ENCODE assay signal across 21 cellular contexts in genomic region chr10:5068274-5069017, GRCh38. TPM values are rescaled to one million over a fixed set of nuclear protein-coding genes. Genes with fewer than 3 reads are reported as not detected.
DNase-seq lines count a peak whose midpoint lies in the region; ATAC-seq, FAIRE-seq and TF ChIP-seq lines count a peak whose summit lies in the region.
"Had no signal": no experiment of that assay in that cellular context is flagged by ENCODE, and none has a peak within 500 bp of the region (broad histone marks: within the 10 kb centered on the region; RNA-seq: fewer than 3 reads in every experiment).

No MANE protein-coding gene starts in this region.

- TF ChIP-seq POLR2A in H1 (IDR thresholded peaks at IDR 0.05; ENCODE audit: control extremely low read depth in 1 of 2, low read depth in 2 of 2, low read length in 2 of 2): no peak

- H3K27me3 Mint-ChIP-seq in WTC11 (ENCODE audit: low read depth): peaks cover 6% of the 10 kb centered on the region
- H3K27me3 Mint-ChIP-seq: CD4-positive, alpha-beta memory T cell; IgD-negative memory B cell had no signal

- no peak overlapping the region for H3K4me2 ChIP-seq in H1 (ENCODE audit: insufficient read depth in 1 of 2, low read depth in 2 of 2, low read length in 2 of 2)
- H3K4me2 ChIP-seq: BLaER1, GM23338 had no signal

- peaks cover 22% of the 10 kb centered on the region for H3K4me1 Mint-ChIP-seq in WTC11
- H3K4me1 Mint-ChIP-seq: CD14-positive monocyte; CD4-positive, alpha-beta memory T cell had no signal

- peaks cover 19% of the 10 kb centered on the region for H3K9me3 Mint-ChIP-seq in WTC11
- H3K9me3 Mint-ChIP-seq: HFFc6 had no signal

- H3K4me3 ChIP-seq in H1 (ENCODE audit: extremely low read depth in 1 of 4, insufficient read depth in 2 of 4, low read depth in 3 of 4, low read length in 4 of 4): no peak overlapping the region
- no peak overlapping the region for H3K4me3 ChIP-seq in fibroblast of villous mesenchyme (ENCODE audit: low read depth, low read length)
- peak overlapping the region in 1 of 5 donors; percentile 28 for H3K4me3 ChIP-seq in subcutaneous abdominal adipose tissue (ENCODE audit: low read depth in 1 of 5, low read length in 5 of 5)
- H3K4me3 ChIP-seq: BLaER1, GM23338 had no signal

- no peak overlapping the region for H2AK5ac ChIP-seq in H1 (ENCODE audit: low read depth, low read length)

- no peak for TF ChIP-seq RAD21 in H1 (IDR thresholded peaks at IDR 0.05 in 1 of 2, conservative IDR thresholded peaks at IDR 0.05 in 1 of 2; ENCODE audit: low read depth in 2 of 2, low read length in 2 of 2)

- no peak overlapping the region for H2BK15ac ChIP-seq in H1 (ENCODE audit: low read length)

- no peak overlapping the region for H3K56ac ChIP-seq in H1 (replicated peaks; ENCODE audit: insufficient read length, low read depth, low read length)

- H3K18ac ChIP-seq in H1 (ENCODE audit: extremely low read depth, low read length): no peak overlapping the region; the same call in 1 of the 2 replicates

- no peak overlapping the region for H3K27ac Mint-ChIP-seq in WTC11
- H3K27ac Mint-ChIP-seq: CD14-positive monocyte; CD4-positive, alpha-beta memory T cell; GM23338; HFFc6; IgD-negative memory B cell had no signal

- FAIRE-seq in H1 (lab: Jason Lieb, UNC): no peak
- FAIRE-seq: G401.6, GM12891, HTR-8/SVneo had no signal

- H3K4me3 Mint-ChIP-seq in WTC11: no peak overlapping the region
- H3K4me3 Mint-ChIP-seq: CD14-positive monocyte; CD4-positive, alpha-beta memory T cell; GM23338; HFFc6; IgD-negative memory B cell had no signal

- H3K79me1 ChIP-seq in H1 (ENCODE audit: low read depth, low read length): no peaks in the 10 kb centered on the region

- H4K8ac ChIP-seq in H1 (ENCODE audit: extremely low read depth, insufficient read depth, low read length): no peak overlapping the region

- no peak for TF ChIP-seq EP300 in H1 (IDR thresholded peaks at IDR 0.05; ENCODE audit: borderline replicate concordance in 1 of 2, low read depth in 2 of 2, low read length in 2 of 2)

- no peak overlapping the region for H3K4ac ChIP-seq in H1 (replicated peaks; ENCODE audit: insufficient read length, low read depth, low read length)

- TF ChIP-seq CTCF in WTC11 (IDR thresholded peaks at IDR 0.05): no peak
- no peak for TF ChIP-seq CTCF in H1 (IDR thresholded peaks at IDR 0.05; ENCODE audit: control extremely low read depth in 1 of 3, insufficient read depth in 1 of 3, low read depth in 1 of 3, low read length in 3 of 3)
- no peak for TF ChIP-seq CTCF in fibroblast of villous mesenchyme (IDR thresholded peaks at IDR 0.05; ENCODE audit: insufficient read depth, low read depth, low read length)

- H3K4me1 ChIP-seq in H1 (replicated peaks in 1 of 4; ENCODE audit: control insufficient read depth in 3 of 4, insufficient read depth in 4 of 4, low read length in 3 of 4): peaks cover 0 to 7% (median 3%) of the 10 kb centered on the region in 4 experiments; a peak in 3 of 7 replicates
- H3K4me1 ChIP-seq in subcutaneous abdominal adipose tissue (ENCODE audit: control insufficient read depth in 5 of 5, insufficient read depth in 5 of 5, low read length in 5 of 5): peaks cover 16 to 59% (median 24%) of the 10 kb centered on the region in 5 donors

- H3K36me3 ChIP-seq in H1 (ENCODE audit: control insufficient read depth in 2 of 4, insufficient read depth in 4 of 4, low read length in 3 of 4) (no peaks in the 10 kb centered on the region), subcutaneous abdominal adipose tissue (ENCODE audit: control insufficient read depth in 5 of 5, insufficient read depth in 5 of 5, low read length in 5 of 5) (peaks cover 0 to 3% (median 0%) of the 10 kb centered on the region in 5 donors)
- H3K36me3 ChIP-seq: BLaER1 had no signal

- H2BK120ac ChIP-seq in H1 (replicated peaks; ENCODE audit: low read depth, low read length): no peak overlapping the region

- 89% methylated on average over 1 of the region's 1 CpG; no CpG with 5 or more reads in 1 of the 2 experiments for WGBS in H1 (ENCODE audit: extremely low coverage in 1 of 2, insufficient coverage in 1 of 2, insufficient read length in 1 of 2, insufficient replicate concordance in 2 of 2, low coverage in 1 of 2, low lambda C conversion rate in 2 of 2, missing lambda C conversion rate in 1 of 2), 2 experiments

- H3K79me2 ChIP-seq in H1 (ENCODE audit: control insufficient read depth in 1 of 2, insufficient read depth in 2 of 2, low read length in 2 of 2): no peaks in the 10 kb centered on the region

- H3K9ac ChIP-seq in H1 (replicated peaks in 1 of 4; ENCODE audit: extremely low read depth in 1 of 4, low read depth in 3 of 4, low read length in 3 of 4): no peak overlapping the region
- peak overlapping the region in 1 of 5 donors; percentile 67 for H3K9ac ChIP-seq in subcutaneous abdominal adipose tissue (ENCODE audit: low read length in 5 of 5)
- H3K9ac ChIP-seq: BLaER1 had no signal

- H2AFZ ChIP-seq in H1 (ENCODE audit: low read length): peak overlapping the region; percentile 44; the same call in 1 of the 2 replicates
- H2AFZ ChIP-seq: GM23338 had no signal

- H3K23me2 ChIP-seq in H1 (ENCODE audit: low read depth, low read length): no peaks in the 10 kb centered on the region

- no peak overlapping the region for H3K14ac ChIP-seq in H1 (ENCODE audit: insufficient read length)

- ATAC-seq in WTC11 (peak; percentile 69), GM18873 (IDR thresholded peaks at IDR 0.05; ENCODE audit: low FRiP score, unreplicated experiment) (no peak), GM18909 (IDR thresholded peaks at IDR 0.05; ENCODE audit: poor library complexity, unreplicated experiment) (no peak)
- ATAC-seq: GM23338, HCT116 had no signal

- H3K27me3 ChIP-seq in H1 (replicated peaks in 1 of 4; ENCODE audit: control insufficient read depth in 3 of 4, extremely low read depth in 1 of 4, insufficient read depth in 3 of 4, low read length in 3 of 4): no peaks in the 10 kb centered on the region
- no peaks in the 10 kb centered on the region for H3K27me3 ChIP-seq in subcutaneous abdominal adipose tissue (ENCODE audit: control insufficient read depth in 5 of 5, insufficient read depth in 4 of 5, low read length in 5 of 5)
- H3K27me3 ChIP-seq: BLaER1 had no signal

- no peak for DNase-seq in WTC11 (ENCODE audit: low spot score)
- no peak for DNase-seq in H1 (ENCODE audit: low read depth in 1 of 2, low spot score in 2 of 2)
- DNase-seq in fibroblast of villous mesenchyme (ENCODE audit: low read depth): peak; percentile 21
- DNase-seq in Kasumi-1 (lab: John Stamatoyannopoulos, UW): no peak
- DNase-seq: CD4-positive, alpha-beta memory T cell; DMS 273 treated with DMSO at 0.1 percent for 48 hours; DMS53; H7; HFFc6; KG1 had no signal

- H2BK20ac ChIP-seq in H1 (ENCODE audit: low read length): no peak overlapping the region

- no peak overlapping the region for H2BK5ac ChIP-seq in H1 (ENCODE audit: low read depth, low read length)

- CTCF ChIA-PET in WTC11 (lab: Charles Lee): no interaction called here
- CTCF ChIA-PET in H1 (lab: Charles Lee; ENCODE audit: partially characterized antibody): no interaction called here

- no peak overlapping the region for H3K23ac ChIP-seq in H1 (ENCODE audit: insufficient read length)

- no peak overlapping the region for H2BK12ac ChIP-seq in H1 (ENCODE audit: low read depth, low read length)

- H3K36me3 Mint-ChIP-seq in WTC11: peaks cover 24% of the 10 kb centered on the region
- H3K36me3 Mint-ChIP-seq: CD14-positive monocyte; CD4-positive, alpha-beta memory T cell; IgD-negative memory B cell had no signal

- H3K27ac ChIP-seq in H1 (ENCODE audit: low read depth, low read length) (no peak overlapping the region), subcutaneous abdominal adipose tissue (ENCODE audit: low read depth, low read length) (peak overlapping the region; percentile 100)
- H3K27ac ChIP-seq: BLaER1 had no signal

- H4K91ac ChIP-seq in H1 (replicated peaks; ENCODE audit: insufficient read length, low read length): no peak overlapping the region

- H4K5ac ChIP-seq in H1 (ENCODE audit: insufficient read length, low read depth, low read length): no peak overlapping the region

- POLR2A ChIA-PET in WTC11 (lab: Charles Lee) (no interaction called here), H1 (lab: Charles Lee; ENCODE audit: partially characterized antibody) (no interaction called here)

- H3K9me3 ChIP-seq in H1 (ENCODE audit: insufficient read depth in 2 of 2, low read depth in 1 of 2, low read length in 1 of 2) (peaks cover 15 to 20% of the 10 kb centered on the region in 2 experiments), subcutaneous abdominal adipose tissue (ENCODE audit: control insufficient read depth in 5 of 5, low read length in 5 of 5) (peaks cover 0 to 8% (median 0%) of the 10 kb centered on the region in 5 donors)

- no peaks in the 10 kb centered on the region for H4K20me1 ChIP-seq in H1 (replicated peaks in 1 of 2; ENCODE audit: control insufficient read depth in 1 of 2, insufficient read depth in 2 of 2, low read length in 2 of 2)
- H4K20me1 ChIP-seq: BLaER1 had no signal

TF ChIP-seq in WTC11, 78 proteins besides CTCF, POLR2A, EP300 and RAD21 (continues in another document):
- no peak for TF ChIP-seq ZNF396 (CRISPR knock-in tag; IDR thresholded peaks at IDR 0.05; ENCODE audit: borderline replicate concordance)

TF ChIP-seq in H1, 55 proteins besides CTCF, POLR2A, EP300 and RAD21:
- TF ChIP-seq ASH2L (IDR thresholded peaks at IDR 0.05; ENCODE audit: low read length) (no peak), FOSL1 (IDR thresholded peaks at IDR 0.05; ENCODE audit: insufficient read depth, low read depth, low read length) (no peak), SIN3A (conservative IDR thresholded peaks at IDR 0.05 in 1 of 2, IDR thresholded peaks at IDR 0.05 in 1 of 2; ENCODE audit: low read depth in 1 of 2, low read length in 2 of 2) (no peak), E2F6 (IDR thresholded peaks at IDR 0.05) (no peak), TAF7 (optimal IDR thresholded peaks at IDR 0.05; ENCODE audit: borderline replicate concordance, low read depth, low read length) (no peak), CBX8 (IDR thresholded peaks at IDR 0.05; ENCODE audit: borderline replicate concordance, low read depth, low read length) (no peak)

RNA-seq across cellular contexts. Expression of gene AKR1C3, which starts 25.8 kb away (rescaled TPM):
- total RNA-seq in WTC11 (2021) (6.7 to 9.0 TPM (median 8.6 TPM) in 3 replicates), fibroblast of villous mesenchyme (5.8 and 16.4 TPM in 2 replicates)
- 4.5 and 4.6 TPM in 2 replicates for total RNA-seq in H1 (2021; fragmentation: NEBNext Ultra II Directional; extraction: Animal tissue kit (Norgen Biotek cat#: 25700))
- 4.5 and 6.9 TPM in 2 replicates for polyA plus RNA-seq in H1 (2011; rRNA removed)
- polyA plus RNA-seq in H1 (2011; cell fraction: cytosol; rRNA removed): 5.5 TPM
- polyA plus RNA-seq in H1 (2011; cell fraction: nucleus; rRNA removed): 4.7 TPM
- 4.0 to 6.2 TPM (median 5.2 TPM) in 4 replicates for polyA plus RNA-seq in H1 (2012, experiment 1 of 2)
- 0.83 TPM for polyA plus RNA-seq in H1 (2012, experiment 2 of 2)
- polyA plus RNA-seq in H1 (2013, experiment 1 of 2): 7.5 TPM
- polyA plus RNA-seq in H1 (2013, experiment 2 of 2): 6.7 TPM
- polyA minus RNA-seq in H1 (2011; rRNA and poly(A)+ RNA removed): 2.8 and 3.0 TPM in 2 replicates
- polyA minus RNA-seq in H1 (2011; cell fraction: cytosol; rRNA and poly(A)+ RNA removed): 4.9 TPM
- 6.9 TPM for polyA minus RNA-seq in H1 (2011; cell fraction: nucleus; rRNA and poly(A)+ RNA removed)
